Comparison of ENCODE assay signal across 11 cellular contexts in genomic region chr9:33820231-33820745, GRCh38. TPM values are rescaled to one million over a fixed set of nuclear protein-coding genes. Genes with fewer than 3 reads are reported as not detected.
A peak's percentile ranks its signal among the peaks of the same experiment; 100 is the strongest.
DNase-seq lines count a peak whose midpoint lies in the region; ATAC-seq and TF ChIP-seq lines count a peak whose summit lies in the region.
"Had no signal": no experiment of that assay in that cellular context is flagged by ENCODE, and none has a peak within 500 bp of the region (broad histone marks: within the 10 kb centered on the region; RNA-seq: fewer than 3 reads in every experiment).

No MANE protein-coding gene starts in this region.

- no peak for DNase-seq in activated CD4-positive, alpha-beta T cell treated with anti-CD3 and anti-CD28 coated beads for 36 hours
- no peak for DNase-seq in activated CD4-positive, alpha-beta T cell treated with anti-CD3 and anti-CD28 coated beads for 1 hour
- DNase-seq in WTC11 (ENCODE audit: low spot score) = no peak
- DNase-seq in foreskin melanocyte = peak; percentile 40
- no peak for DNase-seq in COLO668 (lab: John Stamatoyannopoulos, UW; ENCODE audit: unreplicated experiment)
- no peak for DNase-seq in NCI-H1930 (lab: John Stamatoyannopoulos, UW)
- DNase-seq: ACHN, GOT3 had no signal

- no peak overlapping the region for H3K27ac ChIP-seq in skeletal muscle tissue (ENCODE audit: low read depth, low read length)

- peaks cover 21 to 32% (median 23%) of the 10 kb centered on the region in 3 donors for H3K4me1 ChIP-seq in skeletal muscle tissue (ENCODE audit: control insufficient read depth in 3 of 3, insufficient read depth in 3 of 3, low read length in 3 of 3)

- H3K4me1 Mint-ChIP-seq in activated CD4-positive, alpha-beta T cell treated with anti-CD3 and anti-CD28 coated beads for 36 hours = peaks cover 49% of the 10 kb centered on the region
- peaks cover 31% of the 10 kb centered on the region for H3K4me1 Mint-ChIP-seq in WTC11

- peaks cover 19% of the 10 kb centered on the region for H3K36me3 Mint-ChIP-seq in activated CD4-positive, alpha-beta T cell treated with anti-CD3 and anti-CD28 coated beads for 36 hours (ENCODE audit: low read depth)
- peaks cover 2% of the 10 kb centered on the region; the same call in 1 of the 2 replicates for H3K36me3 Mint-ChIP-seq in WTC11

- H3K36me3 ChIP-seq in skeletal muscle tissue (ENCODE audit: control insufficient read depth in 3 of 3, insufficient read depth in 3 of 3, low read length in 3 of 3) = no peaks in the 10 kb centered on the region

- H3K9ac ChIP-seq in skeletal muscle tissue (ENCODE audit: low read depth in 1 of 3, low read length in 3 of 3) = peak overlapping the region; percentile 9 to 57 (median 51)

- no peak for TF ChIP-seq CTCF in WTC11 (IDR thresholded peaks at IDR 0.05)

- POLR2A ChIA-PET in activated CD4-positive, alpha-beta T cell treated with anti-CD3 and anti-CD28 coated beads for 36 hours (lab: Charles Lee) = no interaction called here
- POLR2A ChIA-PET in WTC11 (lab: Charles Lee) = no interaction called here

- no peaks in the 10 kb centered on the region for H3K9me3 Mint-ChIP-seq in activated CD4-positive, alpha-beta T cell treated with anti-CD3 and anti-CD28 coated beads for 36 hours (ENCODE audit: low read depth)
- no peaks in the 10 kb centered on the region for H3K9me3 Mint-ChIP-seq in WTC11

- peak overlapping the region; percentile 89 for H3K4me3 Mint-ChIP-seq in activated CD4-positive, alpha-beta T cell treated with anti-CD3 and anti-CD28 coated beads for 36 hours
- peak overlapping the region; percentile 86 for H3K4me3 Mint-ChIP-seq in WTC11

- peak overlapping the region; percentile 62 for H3K27ac Mint-ChIP-seq in activated CD4-positive, alpha-beta T cell treated with anti-CD3 and anti-CD28 coated beads for 36 hours
- H3K27ac Mint-ChIP-seq in WTC11 = peak overlapping the region; percentile 39

- intact Hi-C loops in activated CD4-positive, alpha-beta T cell treated with anti-CD3 and anti-CD28 coated beads for 36 hours (cut with DNase I, micrococcal nuclease) = loop anchor here in 1 of 2 experiments (2.0 kb wide), 1 partner anchor 15 kb away; no protein-coding TSS in a partner anchor

- H3K27me3 ChIP-seq in skeletal muscle tissue (ENCODE audit: control insufficient read depth in 3 of 3, insufficient read depth in 3 of 3, low read length in 3 of 3) = no peaks in the 10 kb centered on the region

- peak overlapping the region in 2 of 3 donors; percentile 43 to 86 for H3K4me3 ChIP-seq in skeletal muscle tissue (ENCODE audit: low read length in 3 of 3)

- ATAC-seq in activated CD4-positive, alpha-beta T cell treated with anti-CD3 and anti-CD28 coated beads for 36 hours = no peak
- ATAC-seq in WTC11 (no peak), HG02642 (IDR thresholded peaks at IDR 0.05; ENCODE audit: poor library complexity, unreplicated experiment) (no peak)

- H3K9me3 ChIP-seq in skeletal muscle tissue (ENCODE audit: control insufficient read depth in 3 of 3, low read length in 3 of 3) = no peaks in the 10 kb centered on the region

- CTCF ChIA-PET in activated CD4-positive, alpha-beta T cell treated with anti-CD3 and anti-CD28 coated beads for 36 hours (lab: Charles Lee) = interaction anchor here (0.7 to 0.9 kb wide), 3 partner anchors 9 to 101 kb away, joined by 3 read pairs; no protein-coding TSS in a partner anchor
- CTCF ChIA-PET in WTC11 (lab: Charles Lee) = no interaction called here

- H3K27me3 Mint-ChIP-seq in activated CD4-positive, alpha-beta T cell treated with anti-CD3 and anti-CD28 coated beads for 36 hours = no peaks in the 10 kb centered on the region
- H3K27me3 Mint-ChIP-seq in WTC11 (ENCODE audit: low read depth) = no peaks in the 10 kb centered on the region

TF ChIP-seq in WTC11, 78 proteins besides CTCF, POLR2A, EP300 and RAD21:
- no peak for TF ChIP-seq ZNF263 (CRISPR knock-in tag; IDR thresholded peaks at IDR 0.05; ENCODE audit: low read depth)
- TF ChIP-seq PRDM15 (CRISPR knock-in tag; IDR thresholded peaks at IDR 0.05) = no peak
- TF ChIP-seq MLX (CRISPR knock-in tag; IDR thresholded peaks at IDR 0.05) = no peak
- TF ChIP-seq ZNF138 (CRISPR knock-in tag; conservative IDR thresholded peaks at IDR 0.05) = no peak
- TF ChIP-seq ELF4 (CRISPR knock-in tag; IDR thresholded peaks at IDR 0.05; ENCODE audit: low read depth) = no peak
- TF ChIP-seq CBFB (CRISPR knock-in tag; IDR thresholded peaks at IDR 0.05; ENCODE audit: low read depth) = no peak
- TF ChIP-seq AR (CRISPR knock-in tag; IDR thresholded peaks at IDR 0.05) = no peak
- no peak for TF ChIP-seq NFE2L1 (CRISPR knock-in tag; IDR thresholded peaks at IDR 0.05)
- no peak for TF ChIP-seq FOXJ3 (CRISPR knock-in tag; IDR thresholded peaks at IDR 0.05; ENCODE audit: borderline replicate concordance)
- no peak for TF ChIP-seq TP53 (CRISPR knock-in tag; IDR thresholded peaks at IDR 0.05)
- no peak for TF ChIP-seq GTF2I (CRISPR knock-in tag; conservative IDR thresholded peaks at IDR 0.05)
- no peak for TF ChIP-seq TEAD4 (CRISPR knock-in tag; IDR thresholded peaks at IDR 0.05)
- TF ChIP-seq FOXP1 (CRISPR knock-in tag; IDR thresholded peaks at IDR 0.05; ENCODE audit: borderline replicate concordance) = no peak
- no peak for TF ChIP-seq ETV6 (CRISPR knock-in tag; IDR thresholded peaks at IDR 0.05)

RNA-seq across cellular contexts. Expression of gene UBE2R2, which starts 3.3 kb away (rescaled TPM):
- 10 to 100 TPM; 47.7 to 49.5 TPM for total RNA-seq in activated CD4-positive, alpha-beta T cell treated with anti-CD3 and anti-CD28 coated beads for 36 hours
- total RNA-seq in WTC11 (2021) (45.0 to 50.3 TPM (median 50.1 TPM) in 3 replicates), skeletal muscle tissue (18.3 TPM)

RNA-seq across cellular contexts. Expression of gene PRSS3, which starts 24.9 kb away (rescaled TPM):
- not detected for total RNA-seq in activated CD4-positive, alpha-beta T cell treated with anti-CD3 and anti-CD28 coated beads for 36 hours
- total RNA-seq in WTC11 (2021) = 1.1 to 1.8 TPM (median 1.6 TPM) in 3 replicates
- 0.52 TPM for total RNA-seq in skeletal muscle tissue
- total RNA-seq: T-helper 1 cell treated with Interleukin-12 subunit alpha and Interleukin-12 subunit beta and Interleukin-4 antibody, amounts not matched to agents 30 ng/mL and 1 ng/mL, for 36 hours had no signal
